14 cellular contexts compared by ENCODE assay signal in the genomic region with DNA sequence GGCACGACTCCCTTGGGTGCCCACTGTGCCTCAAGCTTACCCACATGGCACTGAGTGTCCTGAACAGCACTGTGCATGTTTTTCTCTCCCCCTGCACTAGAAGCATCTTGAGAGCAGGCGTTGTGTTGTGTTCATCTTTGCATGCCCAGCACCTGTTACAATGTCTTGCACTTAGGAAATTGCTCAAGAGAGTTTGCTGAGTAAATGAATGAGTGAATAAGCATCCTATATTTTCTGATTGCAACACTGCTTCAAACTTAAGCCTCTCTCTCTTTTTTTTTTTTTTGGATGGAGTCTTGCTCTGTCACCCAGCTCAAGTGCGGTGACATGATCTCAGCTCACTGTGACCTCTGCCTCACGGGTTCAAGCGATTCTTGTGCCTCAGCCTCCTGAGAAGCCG.
"Had no signal": no experiment of that assay in that cellular context is flagged by ENCODE, and none has a peak within 500 bp of the region (broad histone marks: within the 10 kb centered on the region; RNA-seq: fewer than 3 reads in every experiment).

No MANE protein-coding gene starts in this region.

- H3K4me3 ChIP-seq: esophagus squamous epithelium, gastrocnemius medialis, ovary, thoracic aorta had no signal

- H3K27ac ChIP-seq: esophagus squamous epithelium, gastrocnemius medialis, ovary, thoracic aorta had no signal

- ATAC-seq: activated CD8-positive, alpha-beta memory T cell treated with anti-CD3 and anti-CD28 coated beads, Interleukin-2, amount 10 ng/mL, durations not matched to agents 7 days and 5 days; gastrocnemius medialis; left ventricle myocardium superior; stimulated activated naive CD8-positive, alpha-beta T cell treated with anti-CD3 and anti-CD28 coated beads, Interleukin-15, amount 100 ng/mL, for 72 hours had no signal

- H3K36me3 ChIP-seq: esophagus squamous epithelium, gastrocnemius medialis, ovary, thoracic aorta had no signal

- DNase-seq: activated CD4-positive, alpha-beta T cell treated with anti-CD3 and anti-CD28 coated beads for 1 hour; activated CD4-positive, alpha-beta T cell treated with anti-CD3 and anti-CD28 coated beads, Interleukin-2, amount 50 U/mL, for 48 hours; activated effector memory CD4-positive, alpha-beta T cell treated with Interleukin-2 at 50 U/mL for 16 hours; activated T-cell treated with anti-CD3 and anti-CD28 coated beads, Interleukin-2, amount 50 U/mL, for 24 hours; amygdala; esophagus squamous epithelium; gastrocnemius medialis; left ventricle myocardium superior; ovary; stimulated activated CD4-positive, alpha-beta T cell treated with anti-CD3 and anti-CD28 coated beads, Interleukin-15, amount 100 ng/mL, for 24 hours; stimulated activated CD4-positive, alpha-beta T cell treated with anti-CD3 and anti-CD28 coated beads, Interleukin-4, amount 100 ng/mL, for 4 hours; stimulated activated naive CD8-positive, alpha-beta T cell treated with anti-CD3 and anti-CD28 coated beads, Interleukin-15, amount 100 ng/mL, for 72 hours had no signal

- H3K9me3 ChIP-seq: esophagus squamous epithelium, gastrocnemius medialis, ovary, thoracic aorta had no signal

- H3K27me3 ChIP-seq: gastrocnemius medialis, ovary had no signal
